ENCODE assay signal across 14 cellular contexts in genomic region chr5:14702238-14702839, GRCh38. TPM values are rescaled to one million over a fixed set of nuclear protein-coding genes. Genes with fewer than 3 reads are reported as not detected.
DNase-seq lines count a peak whose midpoint lies in the region; ATAC-seq, FAIRE-seq and TF ChIP-seq lines count a peak whose summit lies in the region.
"Had no signal": no experiment of that assay in that cellular context is flagged by ENCODE, and none has a peak within 500 bp of the region (broad histone marks: within the 10 kb centered on the region; RNA-seq: fewer than 3 reads in every experiment).

No MANE protein-coding gene starts in this region.

- no peaks in the 10 kb centered on the region for H4K20me1 ChIP-seq in keratinocyte (ENCODE audit: control insufficient read depth, extremely low read depth, insufficient read depth, low read length)

- H3K27me3 ChIP-seq in right cardiac atrium (ENCODE audit: control insufficient read depth, insufficient read depth) (no peaks in the 10 kb centered on the region), keratinocyte (ENCODE audit: control insufficient read depth, extremely low read depth, insufficient read depth, low read length) (no peaks in the 10 kb centered on the region), tibial artery (no peaks in the 10 kb centered on the region)
- H3K27me3 ChIP-seq: SJSA1 had no signal

- peak overlapping the region; percentile 56 for H3K4me2 ChIP-seq in keratinocyte (ENCODE audit: control insufficient read depth, extremely low read depth, insufficient read depth, low read depth, low read length)

- TF ChIP-seq CTCF in keratinocyte (optimal IDR thresholded peaks at IDR 0.05 in 1 of 3, IDR thresholded peaks at IDR 0.05 in 1 of 3, conservative IDR thresholded peaks at IDR 0.05 in 1 of 3; ENCODE audit: extremely low read depth in 1 of 3, insufficient read depth in 2 of 3, low read length in 3 of 3) (no peak), tibial artery (IDR thresholded peaks at IDR 0.05) (no peak)

- FAIRE-seq in keratinocyte (lab: Jason Lieb, UNC) = peak; percentile 91
- FAIRE-seq: H54 had no signal

- H3K4me1 ChIP-seq in right cardiac atrium (ENCODE audit: control insufficient read depth, insufficient read depth, low read length) = peaks cover 6% of the 10 kb centered on the region
- H3K4me1 ChIP-seq in keratinocyte (ENCODE audit: control insufficient read depth, extremely low read depth, insufficient read depth, low read length) = peaks cover 25% of the 10 kb centered on the region
- H3K4me1 ChIP-seq in tibial artery = peaks cover 6 to 67% (median 33%) of the 10 kb centered on the region in 4 donors

- H3K9me3 Mint-ChIP-seq in activated naive CD8-positive, alpha-beta T cell treated with anti-CD3 and anti-CD28 coated beads for 36 hours = no peaks in the 10 kb centered on the region

- H3K4me3 ChIP-seq in right cardiac atrium (ENCODE audit: low read length) (no peak overlapping the region), keratinocyte (ENCODE audit: control insufficient read depth in 2 of 3, extremely low read depth in 1 of 3, insufficient read depth in 2 of 3, low read depth in 1 of 3, low read length in 3 of 3) (no peak overlapping the region), tibial artery (no peak overlapping the region)
- H3K4me3 ChIP-seq: lower lobe of right lung, SJSA1 had no signal

- peaks cover 83% of the 10 kb centered on the region for H3K36me3 Mint-ChIP-seq in activated naive CD8-positive, alpha-beta T cell treated with anti-CD3 and anti-CD28 coated beads for 36 hours

- H3K79me2 ChIP-seq in keratinocyte (ENCODE audit: control insufficient read depth, insufficient read depth, low read length) = peaks cover 2% of the 10 kb centered on the region

- H3K27me3 Mint-ChIP-seq in activated naive CD8-positive, alpha-beta T cell treated with anti-CD3 and anti-CD28 coated beads for 36 hours = no peaks in the 10 kb centered on the region

- 94% methylated on average over 11 of the region's 11 CpGs for WGBS in right cardiac atrium

- no peaks in the 10 kb centered on the region for H3K9me1 ChIP-seq in keratinocyte (ENCODE audit: control insufficient read depth, extremely low read depth, insufficient read depth, low read length)

- H3K36me3 ChIP-seq in keratinocyte (ENCODE audit: control insufficient read depth in 2 of 2, extremely low read depth in 1 of 2, insufficient read depth in 2 of 2, low read length in 2 of 2) = peaks cover 5 to 14% of the 10 kb centered on the region in 2 experiments
- H3K36me3 ChIP-seq in tibial artery = peaks cover 0 to 33% (median 20%) of the 10 kb centered on the region in 3 donors

- peak overlapping the region; percentile 76 for H2AFZ ChIP-seq in keratinocyte (ENCODE audit: control insufficient read depth, low read length)

- peak overlapping the region; percentile 9 for H3K27ac Mint-ChIP-seq in activated naive CD8-positive, alpha-beta T cell treated with anti-CD3 and anti-CD28 coated beads for 36 hours

- H3K9ac ChIP-seq in keratinocyte (ENCODE audit: control insufficient read depth, extremely low read depth, insufficient read depth, low read length) = peak overlapping the region; percentile 39

- no peak for DNase-seq in right cardiac atrium
- DNase-seq in Right ventricle myocardium inferior (ENCODE audit: missing footprints) = no peak
- DNase-seq in activated naive CD8-positive, alpha-beta T cell treated with anti-CD3 and anti-CD28 coated beads for 36 hours = no peak
- DNase-seq in keratinocyte (ENCODE audit: low read depth, low spot score) = peak; percentile 73
- no peak for DNase-seq in tibial artery
- DNase-seq in ecto neural progenitor cell (ENCODE audit: low spot score) = no peak
- DNase-seq in NCI-H2081 (lab: John Stamatoyannopoulos, UW) = no peak
- DNase-seq: aorta, DMS53, lower lobe of right lung, NCI-H1105 had no signal

- no peak for ATAC-seq in right cardiac atrium
- no peak for ATAC-seq in Right ventricle myocardium inferior
- no peak for ATAC-seq in GM18519 (IDR thresholded peaks at IDR 0.05; ENCODE audit: low FRiP score, unreplicated experiment)

- intact Hi-C loops in right cardiac atrium (cut with DNase I) = no loop called here
- intact Hi-C loops in Right ventricle myocardium inferior (cut with DNase I) = no loop called here
- intact Hi-C loops in tibial artery (cut with DNase I; ENCODE audit: low total_unique reads) = no loop called here

- dilution Hi-C loops in keratinocyte (cut with MboI; ENCODE audit: extremely low pct_ligation_motif_present, low sequenced_read_pairs) = no loop called here

- H3K27ac ChIP-seq in right cardiac atrium (ENCODE audit: low read length) = peak overlapping the region; percentile 23
- H3K27ac ChIP-seq in keratinocyte (ENCODE audit: control insufficient read depth, insufficient read depth, low read length) = peak overlapping the region; percentile 67
- H3K27ac ChIP-seq in tibial artery = peak overlapping the region; percentile 15 to 76
- H3K27ac ChIP-seq: lower lobe of right lung, SJSA1 had no signal

- H3K4me3 Mint-ChIP-seq in activated naive CD8-positive, alpha-beta T cell treated with anti-CD3 and anti-CD28 coated beads for 36 hours = no peak overlapping the region

- peaks cover 70% of the 10 kb centered on the region for H3K4me1 Mint-ChIP-seq in activated naive CD8-positive, alpha-beta T cell treated with anti-CD3 and anti-CD28 coated beads for 36 hours

- H3K9me3 ChIP-seq in right cardiac atrium (ENCODE audit: control insufficient read depth, low read length) (peaks cover 2% of the 10 kb centered on the region), keratinocyte (ENCODE audit: control insufficient read depth, low read depth, low read length) (no peaks in the 10 kb centered on the region), tibial artery (no peaks in the 10 kb centered on the region)
- H3K9me3 ChIP-seq: lower lobe of right lung, SJSA1 had no signal

RNA-seq across cellular contexts. Expression of gene OTULIN, which starts 37.8 kb away (rescaled TPM):
- total RNA-seq in right cardiac atrium (10 to 100 TPM; 18.2 to 20.4 (median 19.2) TPM), Right ventricle myocardium inferior (22.4 TPM)
- polyA plus RNA-seq in right cardiac atrium (6.0 TPM), keratinocyte (14.7 to 18.4 TPM (median 18.3 TPM) in 3 replicates)
- total RNA-seq in activated naive CD8-positive, alpha-beta T cell treated with anti-CD3 and anti-CD28 coated beads for 36 hours = 10 to 100 TPM; 68.9 TPM
- 74.9 TPM for polyA plus RNA-seq in keratinocyte (2011; ENCODE audit: low read depth)
- polyA plus RNA-seq in keratinocyte (2011; cell fraction: cytosol; rRNA removed) = 12.3 and 13.3 TPM in 2 replicates
- polyA plus RNA-seq in keratinocyte (2011; cell fraction: nucleus; rRNA removed) = 18.5 and 18.9 TPM in 2 replicates
- 14.5 and 15.8 TPM in 2 replicates for polyA plus RNA-seq in keratinocyte (2012; ENCODE audit: low replicate concordance)
- polyA minus RNA-seq in keratinocyte = 9.5 to 33.1 TPM (median 29.2 TPM) in 3 replicates
- polyA minus RNA-seq in keratinocyte (2011; cell fraction: cytosol; rRNA and poly(A)+ RNA removed) = 28.0 TPM
- 14.6 and 28.2 TPM in 2 replicates for polyA minus RNA-seq in keratinocyte (2011; cell fraction: nucleus; rRNA and poly(A)+ RNA removed)
